In genomic region chr17:44779211-44780025, GRCh38 we compare ENCODE assay signal across 1 cellular context.
TF ChIP-seq lines count a peak whose summit lies in the region.

No MANE protein-coding gene starts in this region.

TF ChIP-seq in HEK293, 187 proteins besides CTCF, POLR2A, EP300 and RAD21 (continued from another document):
- TF ChIP-seq ZNF138 (tag by site-specific recombination; IDR thresholded peaks at IDR 0.05; ENCODE audit: borderline replicate concordance) (no peak), ZNF133 (tag by site-specific recombination; IDR thresholded peaks at IDR 0.05) (no peak), ZNF280D (tag by site-specific recombination; IDR thresholded peaks at IDR 0.05) (no peak), ZNF830 (tag by site-specific recombination; IDR thresholded peaks at IDR 0.05; ENCODE audit: low read depth) (no peak), ZNF777 (tag by site-specific recombination; IDR thresholded peaks at IDR 0.05; ENCODE audit: borderline replicate concordance) (no peak), SCRT1 (tag by site-specific recombination; IDR thresholded peaks at IDR 0.05; ENCODE audit: borderline replicate concordance) (no peak), ZNF366 (tag by site-specific recombination; conservative IDR thresholded peaks at IDR 0.05) (peak; percentile 57), ZNF529 (tag by site-specific recombination; IDR thresholded peaks at IDR 0.05; ENCODE audit: insufficient replicate concordance) (no peak), ZNF354C (tag by site-specific recombination; IDR thresholded peaks at IDR 0.05; ENCODE audit: borderline replicate concordance, low read depth) (no peak), ZNF223 (tag by site-specific recombination; IDR thresholded peaks at IDR 0.05) (no peak), ZNF175 (tag by site-specific recombination; IDR thresholded peaks at IDR 0.05) (no peak), ZNF555 (tag by site-specific recombination; conservative IDR thresholded peaks at IDR 0.05) (no peak), WT1 (tag by site-specific recombination; IDR thresholded peaks at IDR 0.05) (peak; percentile 51; the same call in 1 of the 2 replicates), ZNF292 (tag by site-specific recombination; IDR thresholded peaks at IDR 0.05; ENCODE audit: borderline replicate concordance, low read depth) (no peak), ZNF169 (tag by site-specific recombination; IDR thresholded peaks at IDR 0.05) (no peak), EGR2 (tag by site-specific recombination; IDR thresholded peaks at IDR 0.05; ENCODE audit: low read depth) (peak; percentile 80), ZFP37 (tag by site-specific recombination; IDR thresholded peaks at IDR 0.05) (no peak), ZBTB7A (tag by site-specific recombination; IDR thresholded peaks at IDR 0.05; ENCODE audit: low read depth) (no peak), ZSCAN16 (tag by site-specific recombination; IDR thresholded peaks at IDR 0.05) (no peak), BCL6B (tag by site-specific recombination; IDR thresholded peaks at IDR 0.05) (no peak), SP3 (tag by site-specific recombination; IDR thresholded peaks at IDR 0.05) (no peak), ZNF248 (tag by site-specific recombination; IDR thresholded peaks at IDR 0.05) (no peak), ZNF792 (tag by site-specific recombination; IDR thresholded peaks at IDR 0.05) (no peak), SETDB1 (IDR thresholded peaks at IDR 0.05; ENCODE audit: insufficient read length, low read length) (no peak), ZNF548 (tag by site-specific recombination; IDR thresholded peaks at IDR 0.05) (no peak), ZNF600 (tag by site-specific recombination; IDR thresholded peaks at IDR 0.05) (peak; percentile 96), ZBTB21 (tag by site-specific recombination; IDR thresholded peaks at IDR 0.05) (peak; percentile 78), ZNF768 (tag by site-specific recombination; IDR thresholded peaks at IDR 0.05) (no peak), ZBTB8A (tag by site-specific recombination; IDR thresholded peaks at IDR 0.05) (no peak), ZNF501 (tag by site-specific recombination; IDR thresholded peaks at IDR 0.05) (0 out of 2 replicates have a peak, but pooled peaks have one; percentile 59), ZSCAN18 (tag by site-specific recombination; IDR thresholded peaks at IDR 0.05) (no peak), ZNF221 (tag by site-specific recombination; IDR thresholded peaks at IDR 0.05; ENCODE audit: borderline replicate concordance) (no peak), ZNF426 (tag by site-specific recombination; IDR thresholded peaks at IDR 0.05) (no peak), ZNF658 (tag by site-specific recombination; IDR thresholded peaks at IDR 0.05) (no peak), ZNF174 (tag by site-specific recombination; IDR thresholded peaks at IDR 0.05) (no peak), OVOL3 (tag by site-specific recombination; IDR thresholded peaks at IDR 0.05) (no peak), GLI4 (tag by site-specific recombination; IDR thresholded peaks at IDR 0.05) (no peak), ZNF26 (tag by site-specific recombination; IDR thresholded peaks at IDR 0.05) (no peak), ZNF184 (tag by site-specific recombination; IDR thresholded peaks at IDR 0.05) (no peak), ZNF621 (tag by site-specific recombination; IDR thresholded peaks at IDR 0.05) (no peak), MYNN (tag by site-specific recombination; IDR thresholded peaks at IDR 0.05; ENCODE audit: borderline replicate concordance) (no peak), ZNF10 (tag by site-specific recombination; IDR thresholded peaks at IDR 0.05) (peak; percentile 98), KLF16 (tag by site-specific recombination; IDR thresholded peaks at IDR 0.05) (no peak), ZNF239 (tag by site-specific recombination; IDR thresholded peaks at IDR 0.05) (no peak), OSR2 (tag by site-specific recombination; IDR thresholded peaks at IDR 0.05) (no peak), ZBTB44 (tag by site-specific recombination; IDR thresholded peaks at IDR 0.05) (no peak), REST (tag by site-specific recombination; IDR thresholded peaks at IDR 0.05) (no peak)
TF ChIP-seq in HEK293: peak in this region for 44.
